ENCODE assay signal across 19 cellular contexts in genomic region chr15:26590673-26591072, GRCh38.
"Had no signal": no experiment of that assay in that cellular context is flagged by ENCODE, and none has a peak within 500 bp of the region (broad histone marks: within the 10 kb centered on the region; RNA-seq: fewer than 3 reads in every experiment).

No MANE protein-coding gene starts in this region.

- ATAC-seq: foreskin keratinocyte; naive thymus-derived CD4-positive, alpha-beta T cell; psoas muscle; sciatic nerve; stimulated activated memory B cell treated with anti-CD40 and anti-IgM and Interleukin-4, amounts not matched to agents 10 μg/mL and 1 μg/mL and 100 μg/mL, for 72 hours; stimulated activated naive CD8-positive, alpha-beta T cell treated with anti-CD3 and anti-CD28 coated beads, Interleukin-15, amount 100 ng/mL, for 72 hours had no signal

- DNase-seq: colonic mucosa; dermis blood vessel endothelial cell; esophagus squamous epithelium; foreskin keratinocyte; kidney; left cardiac atrium; left ventricle myocardium inferior; naive thymus-derived CD4-positive, alpha-beta T cell; nephron progenitor cell; psoas muscle; retina; spleen; stimulated activated CD4-positive, alpha-beta T cell treated with anti-CD3 and anti-CD28 coated beads, Interleukin-15, amount 100 ng/mL, for 24 hours; stimulated activated CD4-positive, alpha-beta T cell treated with anti-CD3 and anti-CD28 coated beads, Interleukin-1b, Interleukin-23, amount 100 ng/mL, for 48 hours; stimulated activated CD4-positive, alpha-beta T cell treated with anti-CD3 and anti-CD28 coated beads, Interleukin-4, amount 100 ng/mL, for 24 hours; stimulated activated naive CD8-positive, alpha-beta T cell treated with anti-CD3 and anti-CD28 coated beads, Interleukin-15, amount 100 ng/mL, for 72 hours; trophoblast cell had no signal
